Comparison of ENCODE assay signal across 17 cellular contexts in the genomic region with DNA sequence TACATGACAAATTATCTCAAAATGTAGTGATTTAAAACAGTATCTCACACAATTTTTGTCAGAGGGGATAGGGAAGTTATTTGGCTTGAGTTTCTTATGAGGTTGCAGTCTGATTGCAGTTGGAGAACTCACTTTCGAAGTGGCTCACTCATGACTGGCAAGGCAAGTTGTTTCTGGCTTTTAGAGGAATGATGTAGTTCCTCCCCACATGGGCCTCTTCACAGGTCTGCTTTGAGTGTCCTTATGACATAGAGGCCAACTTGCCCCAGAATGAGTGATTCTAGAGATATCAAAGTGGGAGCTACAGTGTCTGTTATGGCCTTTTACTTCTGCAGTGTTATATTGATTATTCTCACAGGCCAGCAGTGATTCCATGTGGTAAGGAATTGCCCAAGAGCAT. TPM values are rescaled to one million over a fixed set of nuclear protein-coding genes. Genes with fewer than 3 reads are reported as not detected.
DNase-seq lines count a peak whose midpoint lies in the region; TF ChIP-seq lines count a peak whose summit lies in the region.
"Had no signal": no experiment of that assay in that cellular context is flagged by ENCODE, and none has a peak within 500 bp of the region (broad histone marks: within the 10 kb centered on the region; RNA-seq: fewer than 3 reads in every experiment).

No MANE protein-coding gene starts in this region.

- peak; percentile 14 for DNase-seq in DMS79 (lab: John Stamatoyannopoulos, UW)
- no peak for DNase-seq in DMS79 treated with DMSO at 0.1 percent for 48 hours (lab: John Stamatoyannopoulos, UW)
- DNase-seq in MV-4-11 (lab: John Stamatoyannopoulos, UW) = peak; percentile 41
- DNase-seq in epithelial cell of prostate (ENCODE audit: low read depth, low spot score) = no peak
- DNase-seq in pons (ENCODE audit: low spot score) = peak; percentile 45
- no peak for DNase-seq in C1 segment of cervical spinal cord (lab: John Stamatoyannopoulos, UW)
- DNase-seq in A172 (ENCODE audit: low spot score) = no peak
- no peak for DNase-seq in prostate gland (ENCODE audit: low spot score)
- DNase-seq: CD8-positive, alpha-beta memory T cell; GDM1; GOT3; KBM-7; NCI-H1092; NCI-H2081 treated with DMSO at 0.1 percent for 48 hours; NCI-H510A treated with DMSO at 0.1 percent for 48 hours; SHP77 treated with DMSO at 0.1 percent for 48 hours had no signal

- TF ChIP-seq CTCF in prostate gland (IDR thresholded peaks at IDR 0.05) = no peak

- H3K27me3 ChIP-seq in prostate gland (replicated peaks; ENCODE audit: insufficient read depth) = no peaks in the 10 kb centered on the region

- H3K36me3 ChIP-seq in prostate gland = no peaks in the 10 kb centered on the region

- H3K4me1 ChIP-seq in prostate gland (replicated peaks) = peaks cover 7% of the 10 kb centered on the region

- no peaks in the 10 kb centered on the region for H3K9me3 ChIP-seq in prostate gland

- H3K4me3 ChIP-seq in prostate gland = no peak overlapping the region

- H3K27ac ChIP-seq in epithelial cell of prostate = peak overlapping the region; percentile 92
- H3K27ac ChIP-seq in prostate gland = no peak overlapping the region
- H3K27ac ChIP-seq: 22Rv1 had no signal

- 96% methylated on average over 1 of the region's 1 CpG for WGBS in prostate gland

- intact Hi-C loops in prostate gland (cut with DNase I) = no loop called here

- no peak for TF ChIP-seq POLR2A in prostate gland (IDR thresholded peaks at IDR 0.05)

RNA-seq across cellular contexts. Expression of gene DOP1A, which starts 6.1 kb away (rescaled TPM):
- 6.8 and 7.4 TPM in 2 replicates for total RNA-seq in A172 (2014; rRNA removed; shearing (Covaris generic))
- 10 to 100 TPM; 27.6 to 55.2 TPM for total RNA-seq in prostate gland

RNA-seq across cellular contexts. Expression of gene UBE3D, which starts 8.0 kb away (rescaled TPM):
- total RNA-seq in A172 (2014; rRNA removed; shearing (Covaris generic)) = 5.1 and 5.4 TPM in 2 replicates
- total RNA-seq in prostate gland = 1 to 10 TPM; 3.1 to 6.0 TPM

Comparison
In these comparisons a context has a peak if more than half of its experiments do, and no peak if none do; other contexts are left out.
1. DNase-seq: peak in DMS79 (single experiment), MV-4-11 (single experiment) and pons (single experiment); none in DMS79 treated with DMSO at 0.1 percent for 48 hours (single experiment), epithelial cell of prostate (single experiment), C1 segment of cervical spinal cord (0 of 14), A172 (single experiment) and prostate gland (single experiment).